1 cellular context compared by ENCODE assay signal in the genomic region with DNA sequence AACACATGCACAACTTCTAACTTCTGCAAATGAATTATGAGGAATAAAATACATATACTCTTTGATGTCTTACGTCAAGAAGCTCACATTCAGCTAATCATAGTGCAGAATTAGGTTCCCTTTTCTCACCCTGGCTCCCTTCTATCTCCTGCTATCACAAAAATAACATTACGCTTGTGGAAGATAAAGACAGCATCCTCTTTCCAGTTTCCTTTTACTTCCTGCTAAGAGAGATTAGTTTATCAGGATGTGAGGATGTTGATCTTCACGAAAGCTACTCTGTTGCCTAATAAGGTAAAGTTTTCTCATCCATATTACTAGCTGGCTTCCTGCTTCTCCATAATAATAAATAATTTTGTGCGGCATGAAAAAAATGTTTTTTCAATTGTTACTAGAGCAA.
TF ChIP-seq lines count a peak whose summit lies in the region.

No MANE protein-coding gene starts in this region.

TF ChIP-seq in IMR-90, 13 proteins besides CTCF, POLR2A, EP300 and RAD21 (continued from another document):
- TF ChIP-seq, protein P1, sequence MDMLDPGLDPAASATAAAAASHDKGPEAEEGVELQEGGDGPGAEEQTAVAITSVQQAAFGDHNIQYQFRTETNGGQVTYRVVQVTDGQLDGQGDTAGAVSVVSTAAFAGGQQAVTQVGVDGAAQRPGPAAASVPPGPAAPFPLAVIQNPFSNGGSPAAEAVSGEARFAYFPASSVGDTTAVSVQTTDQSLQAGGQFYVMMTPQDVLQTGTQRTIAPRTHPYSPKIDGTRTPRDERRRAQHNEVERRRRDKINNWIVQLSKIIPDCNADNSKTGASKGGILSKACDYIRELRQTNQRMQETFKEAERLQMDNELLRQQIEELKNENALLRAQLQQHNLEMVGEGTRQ (IDR thresholded peaks at IDR 0.05; ENCODE audit: low read depth, low read length): no peak
- TF ChIP-seq MAFK (IDR thresholded peaks at IDR 0.05; ENCODE audit: low read depth, low read length) (no peak), RFX5 (IDR thresholded peaks at IDR 0.05; ENCODE audit: low read depth, low read length) (no peak), BHLHE40 (IDR thresholded peaks at IDR 0.05; ENCODE audit: low read depth, low read length) (no peak)
